Comparison of ENCODE assay signal across 27 cellular contexts in genomic region chr4:13267091-13267490, GRCh38.
"Had no signal": no experiment of that assay in that cellular context is flagged by ENCODE, and none has a peak within 500 bp of the region (broad histone marks: within the 10 kb centered on the region; RNA-seq: fewer than 3 reads in every experiment).

No MANE protein-coding gene starts in this region.

- H3K27me3 Mint-ChIP-seq: activated B cell treated with CpG ODN at 0.5 μM for 24 hours; activated CD4-positive, alpha-beta memory T cell treated with anti-CD3 and anti-CD28 coated beads for 36 hours; central memory CD8-positive, alpha-beta T cell; T-helper 17 cell had no signal

- H3K9me3 ChIP-seq: SJCRH30, SK-N-SH had no signal

- H3K4me3 Mint-ChIP-seq: activated B cell treated with CpG ODN at 0.5 μM for 24 hours; activated CD4-positive, alpha-beta memory T cell treated with anti-CD3 and anti-CD28 coated beads for 36 hours; activated naive CD4-positive, alpha-beta T cell treated with anti-CD3 and anti-CD28 coated beads for 36 hours; activated T-cell treated with anti-CD3 and anti-CD28 coated beads, Interleukin-2, amount 50 U/mL, for 4 hours; activated T-helper 1 cell treated with anti-CD3 and anti-CD28 coated beads, Interleukin-12 subunit alpha, Interleukin-12 subunit beta, Interleukin-2, Interleukin-4 antibody, amounts not matched to agents 30 ng/mL and 10 ng/mL and 1 ng/mL, durations not matched to agents 14 hours and 24 hours and 36 hours; central memory CD8-positive, alpha-beta T cell; T-helper 17 cell had no signal

- H3K4me2 ChIP-seq: SK-N-SH had no signal

- H3K4me1 ChIP-seq: adrenal gland, SJCRH30 had no signal

- H3K27me3 ChIP-seq: adrenal gland, brain microvascular endothelial cell, SJCRH30 had no signal

- H3K36me3 ChIP-seq: adrenal gland, brain microvascular endothelial cell, SJCRH30 had no signal

- H3K4me3 ChIP-seq: adrenal gland, SJCRH30 had no signal

- H3K27ac Mint-ChIP-seq: activated B cell treated with CpG ODN at 0.5 μM for 24 hours; activated CD4-positive, alpha-beta memory T cell treated with anti-CD3 and anti-CD28 coated beads for 36 hours; activated naive CD4-positive, alpha-beta T cell treated with anti-CD3 and anti-CD28 coated beads for 36 hours; activated naive CD4-positive, alpha-beta T cell treated with anti-CD3 and anti-CD28 coated beads, Interleukin-2, amount 50 U/mL, for 72 hours; activated T-helper 1 cell treated with anti-CD3 and anti-CD28 coated beads, Interleukin-12 subunit alpha, Interleukin-12 subunit beta, Interleukin-2, Interleukin-4 antibody, amounts not matched to agents 30 ng/mL and 10 ng/mL and 1 ng/mL, durations not matched to agents 14 hours and 24 hours and 36 hours; T-helper 17 cell had no signal

- H3K4me1 Mint-ChIP-seq: central memory CD8-positive, alpha-beta T cell; T-helper 17 cell had no signal

- H3K9ac ChIP-seq: SK-N-SH had no signal

- H3K27ac ChIP-seq: adrenal gland, brain microvascular endothelial cell, SJCRH30, VCaP had no signal

- H3K9me3 Mint-ChIP-seq: activated naive CD4-positive, alpha-beta T cell treated with anti-CD3 and anti-CD28 coated beads, Interleukin-2, amount 50 U/mL, for 72 hours; activated T-helper 1 cell treated with anti-CD3 and anti-CD28 coated beads, Interleukin-12 subunit alpha, Interleukin-12 subunit beta, Interleukin-2, Interleukin-4 antibody, amounts not matched to agents 30 ng/mL and 10 ng/mL and 1 ng/mL, durations not matched to agents 14 hours and 24 hours and 36 hours; central memory CD8-positive, alpha-beta T cell had no signal

- DNase-seq: activated B cell treated with CpG ODN at 0.5 μM for 24 hours; activated CD4-positive, alpha-beta memory T cell treated with anti-CD3 and anti-CD28 coated beads for 36 hours; activated CD4-positive, alpha-beta T cell treated with anti-CD3 and anti-CD28 coated beads for 4 hours; activated CD4-positive, alpha-beta T cell treated with anti-CD3 and anti-CD28 coated beads, Interleukin-2, amount 50 U/mL, for 1 hour; activated CD4-positive, CD25-positive, alpha-beta regulatory T cell treated with anti-CD3 and anti-CD28 coated beads, Interleukin-2, amount 50 U/mL, for 72 hours; activated CD8-positive, alpha-beta memory T cell treated with anti-CD3 and anti-CD28 coated beads, Interleukin-2, amount 50 U/mL, for 4 hours; activated gamma-delta T cell treated with Interleukin-2 at 50 U/mL for 16 hours; activated naive CD4-positive, alpha-beta T cell treated with anti-CD3 and anti-CD28 coated beads for 36 hours; activated T-cell treated with anti-CD3 and anti-CD28 coated beads for 4 hours; activated T-cell treated with anti-CD3 and anti-CD28 coated beads, Interleukin-2, amount 50 U/mL, for 4 hours; adrenal gland; brain microvascular endothelial cell; NCI-H1048; NCI-H1436 treated with DMSO at 0.1 percent for 48 hours; NCI-H1694 treated with DMSO at 0.1 percent for 48 hours; NCI-H2029; NCI-H345; NCI-H524 treated with DMSO at 0.1 percent for 48 hours; SHP77; SJCRH30; SK-N-SH; T-helper 17 cell; T-helper 9 cell had no signal
